ENCODE assay signal across 28 cellular contexts in the genomic region with DNA sequence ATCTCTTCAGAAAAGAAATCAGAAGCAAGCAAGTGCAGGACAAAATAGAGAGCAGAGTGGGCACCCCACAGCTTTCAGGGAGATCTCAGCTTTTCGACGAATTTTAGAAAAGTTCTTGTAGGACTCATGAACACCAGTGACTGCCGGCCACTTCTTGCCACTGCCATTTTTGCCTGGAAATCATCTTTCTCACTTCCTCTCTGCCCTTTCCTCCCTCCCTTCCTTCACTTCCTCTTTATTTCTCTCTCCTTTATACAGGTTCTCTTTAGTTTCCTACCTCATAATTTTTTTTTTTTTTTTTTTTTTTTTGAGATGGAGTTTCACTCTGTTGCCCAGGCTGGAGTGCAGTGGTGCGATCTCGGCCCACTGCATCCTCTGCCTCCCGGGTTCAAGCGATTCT.
"Had no signal": no experiment of that assay in that cellular context is flagged by ENCODE, and none has a peak within 500 bp of the region (broad histone marks: within the 10 kb centered on the region; RNA-seq: fewer than 3 reads in every experiment).

No MANE protein-coding gene starts in this region.

- ATAC-seq: activated CD4-positive, alpha-beta T cell treated with anti-CD3 and anti-CD28 coated beads for 36 hours; activated CD8-positive, alpha-beta T cell treated with anti-CD3 and anti-CD28 coated beads, Interleukin-2, amount 10 ng/mL, durations not matched to agents 7 days and 5 days; activated naive CD4-positive, alpha-beta T cell treated with anti-CD3 and anti-CD28 coated beads, Interleukin-2, amount 50 U/mL, for 72 hours; activated T-cell treated with anti-CD3 and anti-CD28 coated beads, Interleukin-2, amount 50 U/mL, for 4 hours; body of pancreas; PC-3 had no signal

- DNase-seq: activated CD4-positive, alpha-beta T cell treated with anti-CD3 and anti-CD28 coated beads for 36 hours; activated CD4-positive, alpha-beta T cell treated with anti-CD3 and anti-CD28 coated beads, Interleukin-2, amount 10 ng/mL, durations not matched to agents 7 days and 5 days; activated CD4-positive, alpha-beta T cell treated with anti-CD3 and anti-CD28 coated beads, Interleukin-2, amount 50 U/mL, for 48 hours; activated CD8-positive, alpha-beta T cell treated with anti-CD3 and anti-CD28 coated beads, Interleukin-2, amount 10 ng/mL, durations not matched to agents 7 days and 5 days; activated gamma-delta T cell treated with Interleukin-2 at 50 U/mL for 16 hours; activated naive CD4-positive, alpha-beta T cell treated with anti-CD3 and anti-CD28 coated beads for 36 hours; activated T-cell treated with anti-CD3 and anti-CD28 coated beads, Interleukin-2, amount 50 U/mL, for 4 hours; adrenal gland; body of pancreas; Karpas-422; KBM-7; NCI-H1105; NCI-H1417 treated with DMSO at 0.1 percent for 48 hours; NCI-H187 treated with DMSO at 0.1 percent for 48 hours; NCI-H2081; NCI-H2171 treated with DMSO at 0.1 percent for 48 hours; NCI-H226; NCI-H446 treated with DMSO at 0.1 percent for 48 hours; NCI-H524; PC-3; Right ventricle myocardium superior; SW 1271; T-helper 1 cell; T-helper 2 cell; T-helper 9 cell; WERI-Rb-1 had no signal

- H3K9me3 ChIP-seq: adrenal gland, body of pancreas, breast epithelium had no signal

- H3K27me3 ChIP-seq: adrenal gland, body of pancreas, breast epithelium had no signal

- H3K27ac ChIP-seq: adrenal gland, body of pancreas, breast epithelium, WERI-Rb-1 had no signal

- H3K4me3 ChIP-seq: adrenal gland, body of pancreas, breast epithelium had no signal

- H3K36me3 ChIP-seq: adrenal gland, breast epithelium, WERI-Rb-1 had no signal

- H3K4me1 ChIP-seq: adrenal gland, body of pancreas, breast epithelium had no signal
